Comparison of ENCODE assay signal across 3 cellular contexts in the genomic region with DNA sequence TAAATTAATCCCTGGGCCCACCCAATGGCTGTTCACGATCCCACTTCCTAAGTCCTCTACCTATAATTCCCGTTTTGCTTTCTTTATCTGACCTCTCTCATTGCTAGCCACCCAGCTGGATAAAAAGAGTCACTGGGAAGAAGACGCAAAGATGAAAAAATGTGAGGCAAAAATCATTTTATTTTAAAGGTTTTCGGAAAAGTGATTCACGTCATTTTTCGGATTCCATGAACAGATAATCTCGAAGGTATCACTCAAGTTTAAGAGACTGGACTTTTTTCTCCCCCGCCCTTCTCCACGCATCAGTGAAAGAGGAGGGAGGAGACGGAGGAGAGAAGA.
TF ChIP-seq lines count a peak whose summit lies in the region.

No MANE protein-coding gene starts in this region.

TF ChIP-seq in HepG2, 621 proteins besides CTCF, POLR2A, EP300 and RAD21:
- no peak for TF ChIP-seq PTBP1 (IDR thresholded peaks at IDR 0.05; ENCODE audit: low read depth, low read length, poor library complexity, severe bottlenecking)
- TF ChIP-seq, protein P1, sequence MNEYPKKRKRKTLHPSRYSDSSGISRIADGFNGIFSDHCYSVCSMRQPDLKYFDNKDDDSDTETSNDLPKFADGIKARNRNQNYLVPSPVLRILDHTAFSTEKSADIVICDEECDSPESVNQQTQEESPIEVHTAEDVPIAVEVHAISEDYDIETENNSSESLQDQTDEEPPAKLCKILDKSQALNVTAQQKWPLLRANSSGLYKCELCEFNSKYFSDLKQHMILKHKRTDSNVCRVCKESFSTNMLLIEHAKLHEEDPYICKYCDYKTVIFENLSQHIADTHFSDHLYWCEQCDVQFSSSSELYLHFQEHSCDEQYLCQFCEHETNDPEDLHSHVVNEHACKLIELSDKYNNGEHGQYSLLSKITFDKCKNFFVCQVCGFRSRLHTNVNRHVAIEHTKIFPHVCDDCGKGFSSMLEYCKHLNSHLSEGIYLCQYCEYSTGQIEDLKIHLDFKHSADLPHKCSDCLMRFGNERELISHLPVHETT (CRISPR knock-in tag; conservative IDR thresholded peaks at IDR 0.05) = no peak
TF ChIP-seq in HepG2: peak in this region for 0.

TF ChIP-seq in H1, 55 proteins besides CTCF, POLR2A, EP300 and RAD21:
- TF ChIP-seq POU5F1 (IDR thresholded peaks at IDR 0.05; ENCODE audit: low read depth, low read length) = no peak
- TF ChIP-seq NRF1 (IDR thresholded peaks at IDR 0.05; ENCODE audit: low read depth, low read length) = no peak
- TF ChIP-seq TAF1 (IDR thresholded peaks at IDR 0.05; ENCODE audit: low read depth, low read length) = no peak
- TF ChIP-seq POLR2AphosphoS5 (IDR thresholded peaks at IDR 0.05; ENCODE audit: low read depth, low read length) = no peak
- TF ChIP-seq CHD7 (IDR thresholded peaks at IDR 0.05; ENCODE audit: insufficient replicate concordance, low read length) = no peak
- TF ChIP-seq, protein P2, sequence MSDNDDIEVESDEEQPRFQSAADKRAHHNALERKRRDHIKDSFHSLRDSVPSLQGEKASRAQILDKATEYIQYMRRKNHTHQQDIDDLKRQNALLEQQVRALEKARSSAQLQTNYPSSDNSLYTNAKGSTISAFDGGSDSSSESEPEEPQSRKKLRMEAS (IDR thresholded peaks at IDR 0.05) = no peak
- no peak for TF ChIP-seq MAFK (IDR thresholded peaks at IDR 0.05; ENCODE audit: low read depth, low read length)
- no peak for TF ChIP-seq GTF2F1 (IDR thresholded peaks at IDR 0.05; ENCODE audit: borderline replicate concordance, low read depth, low read length)
- no peak for TF ChIP-seq CHD1 (IDR thresholded peaks at IDR 0.05; ENCODE audit: low read depth, low read length)

TF ChIP-seq in neural cell, 6 proteins besides CTCF, POLR2A, EP300 and RAD21:
- TF ChIP-seq, protein P3, sequence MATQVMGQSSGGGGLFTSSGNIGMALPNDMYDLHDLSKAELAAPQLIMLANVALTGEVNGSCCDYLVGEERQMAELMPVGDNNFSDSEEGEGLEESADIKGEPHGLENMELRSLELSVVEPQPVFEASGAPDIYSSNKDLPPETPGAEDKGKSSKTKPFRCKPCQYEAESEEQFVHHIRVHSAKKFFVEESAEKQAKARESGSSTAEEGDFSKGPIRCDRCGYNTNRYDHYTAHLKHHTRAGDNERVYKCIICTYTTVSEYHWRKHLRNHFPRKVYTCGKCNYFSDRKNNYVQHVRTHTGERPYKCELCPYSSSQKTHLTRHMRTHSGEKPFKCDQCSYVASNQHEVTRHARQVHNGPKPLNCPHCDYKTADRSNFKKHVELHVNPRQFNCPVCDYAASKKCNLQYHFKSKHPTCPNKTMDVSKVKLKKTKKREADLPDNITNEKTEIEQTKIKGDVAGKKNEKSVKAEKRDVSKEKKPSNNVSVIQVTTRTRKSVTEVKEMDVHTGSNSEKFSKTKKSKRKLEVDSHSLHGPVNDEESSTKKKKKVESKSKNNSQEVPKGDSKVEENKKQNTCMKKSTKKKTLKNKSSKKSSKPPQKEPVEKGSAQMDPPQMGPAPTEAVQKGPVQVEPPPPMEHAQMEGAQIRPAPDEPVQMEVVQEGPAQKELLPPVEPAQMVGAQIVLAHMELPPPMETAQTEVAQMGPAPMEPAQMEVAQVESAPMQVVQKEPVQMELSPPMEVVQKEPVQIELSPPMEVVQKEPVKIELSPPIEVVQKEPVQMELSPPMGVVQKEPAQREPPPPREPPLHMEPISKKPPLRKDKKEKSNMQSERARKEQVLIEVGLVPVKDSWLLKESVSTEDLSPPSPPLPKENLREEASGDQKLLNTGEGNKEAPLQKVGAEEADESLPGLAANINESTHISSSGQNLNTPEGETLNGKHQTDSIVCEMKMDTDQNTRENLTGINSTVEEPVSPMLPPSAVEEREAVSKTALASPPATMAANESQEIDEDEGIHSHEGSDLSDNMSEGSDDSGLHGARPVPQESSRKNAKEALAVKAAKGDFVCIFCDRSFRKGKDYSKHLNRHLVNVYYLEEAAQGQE (IDR thresholded peaks at IDR 0.05; ENCODE audit: borderline replicate concordance) = no peak
- no peak for TF ChIP-seq MXI1 (conservative IDR thresholded peaks at IDR 0.05; ENCODE audit: poor library complexity, severe bottlenecking)
- no peak for TF ChIP-seq SMC3 (conservative IDR thresholded peaks at IDR 0.05; ENCODE audit: poor library complexity)
- no peak for TF ChIP-seq POLR2AphosphoS5 (IDR thresholded peaks at IDR 0.05)
- TF ChIP-seq EZH2 (IDR thresholded peaks at IDR 0.05; ENCODE audit: borderline replicate concordance, insufficient read depth, low read length, poor library complexity, severe bottlenecking) = no peak
- no peak for TF ChIP-seq TAF1 (IDR thresholded peaks at IDR 0.05; ENCODE audit: low read depth)
